ENCODE assay signal across 37 cellular contexts in the genomic region with DNA sequence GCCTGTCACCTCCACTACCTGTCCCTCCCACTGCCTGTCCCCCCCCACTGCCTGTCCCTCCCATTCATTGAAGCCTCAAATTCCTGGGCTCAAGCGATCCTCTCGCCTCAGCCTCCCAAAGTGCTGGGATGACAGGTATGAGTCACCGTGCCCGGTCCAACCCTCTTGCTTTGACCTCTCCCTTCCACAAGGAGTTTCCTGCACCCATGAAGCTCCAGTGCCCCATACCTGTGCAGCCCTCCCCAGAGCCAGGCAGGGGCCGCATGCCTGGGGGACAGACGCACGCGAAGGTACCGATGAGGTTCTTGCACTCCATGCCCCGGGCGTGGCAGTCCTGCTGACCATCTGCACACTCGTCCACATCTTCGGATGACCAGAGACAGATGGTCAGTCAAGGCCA. TPM values are rescaled to one million over a fixed set of nuclear protein-coding genes. Genes with fewer than 3 reads are reported as not detected.
"Had no signal": no experiment of that assay in that cellular context is flagged by ENCODE, and none has a peak within 500 bp of the region (broad histone marks: within the 10 kb centered on the region; RNA-seq: fewer than 3 reads in every experiment).

No MANE protein-coding gene starts in this region.

- FAIRE-seq: islet of Langerhans, kidney had no signal

- H3K36me3 ChIP-seq: left lung, lower lobe of right lung, neutrophil, right atrium auricular region, right lobe of liver, thyroid gland, transverse colon, upper lobe of left lung, vagina had no signal

- H3K27me3 ChIP-seq: left lung, neutrophil, right atrium auricular region, right lobe of liver, testis, thyroid gland, transverse colon, upper lobe of left lung, vagina had no signal

- H3K4me3 ChIP-seq: left lung, right atrium auricular region, right lobe of liver, smooth muscle cell, testis, thyroid gland, transverse colon, upper lobe of left lung, vagina had no signal

- DNase-seq: hypothalamus; immature natural killer cell; kidney; left lung; mammary epithelial cell; mesenchymal stem cell; naive B cell; occipital lobe; stimulated activated CD4-positive, alpha-beta T cell treated with anti-CD3 and anti-CD28 coated beads, Interleukin-1b, Interleukin-23, amount 100 ng/mL, for 48 hours; stimulated activated CD4-positive, alpha-beta T cell treated with anti-CD3 and anti-CD28 coated beads, Interleukin-2, amount 100 ng/mL, for 48 hours; stimulated activated CD4-positive, alpha-beta T cell treated with anti-CD3 and anti-CD28 coated beads, Interleukin-4, amount 100 ng/mL, for 4 hours; stimulated activated CD8-positive, alpha-beta memory T cell treated with anti-CD3 and anti-CD28 coated beads, Interleukin-4, amount 100 ng/mL, for 48 hours; stimulated activated naive CD4-positive, alpha-beta T cell treated with Interleukin-2 at 50 U/mL for 16 hours; stimulated activated naive CD8-positive, alpha-beta T cell treated with anti-CD3 and anti-CD28 coated beads, Interleukin-15, amount 100 ng/mL, for 72 hours; testis; thyroid gland; upper lobe of left lung had no signal

- H3K4me2 ChIP-seq: smooth muscle cell had no signal

- H3K79me2 ChIP-seq: parathyroid adenoma had no signal

- H3K4me1 ChIP-seq: left lung, lower lobe of right lung, parathyroid adenoma, right atrium auricular region, right lobe of liver, testis, thyroid gland, transverse colon, vagina had no signal

- H2AFZ ChIP-seq: parathyroid adenoma had no signal

- H3K27ac ChIP-seq: left lung, lower lobe of right lung, neutrophil, parathyroid adenoma, right atrium auricular region, right lobe of liver, testis, thyroid gland, transverse colon, upper lobe of left lung, vagina had no signal

- H3K9ac ChIP-seq: parathyroid adenoma had no signal

- ATAC-seq: stimulated activated memory B cell treated with anti-CD40 and anti-IgM and Interleukin-4, amounts not matched to agents 10 μg/mL and 1 μg/mL and 100 μg/mL, for 72 hours; stimulated activated naive CD8-positive, alpha-beta T cell treated with anti-CD3 and anti-CD28 coated beads, Interleukin-15, amount 100 ng/mL, for 72 hours had no signal

- H3K9me3 ChIP-seq: lower lobe of right lung, neutrophil, right atrium auricular region, right lobe of liver, testis, thyroid gland, transverse colon, upper lobe of left lung, vagina had no signal

RNA-seq across cellular contexts. Expression of gene CCL25, which starts 34.3 kb away (rescaled TPM):
- total RNA-seq: kidney, left colon, left lung, liver, lower lobe of right lung, mammary epithelial cell, mononuclear cell, neural crest cell, osteocyte, progenitor cell of endocrine pancreas, pulmonary artery endothelial cell, renal cortical epithelial cell, right atrium auricular region, skeletal muscle tissue, smooth muscle cell, thyroid gland, transverse colon, upper lobe of left lung, urinary bladder, vagina had no signal
- polyA plus RNA-seq: liver, mammary epithelial cell, urinary bladder had no signal
